In genomic region chr2:207939342-207940108, GRCh38 we compare ENCODE assay signal across 17 cellular contexts.
DNase-seq lines count a peak whose midpoint lies in the region; TF ChIP-seq lines count a peak whose summit lies in the region.
"Had no signal": no experiment of that assay in that cellular context is flagged by ENCODE, and none has a peak within 500 bp of the region (broad histone marks: within the 10 kb centered on the region; RNA-seq: fewer than 3 reads in every experiment).

No MANE protein-coding gene starts in this region.

- no peaks in the 10 kb centered on the region for H3K4me1 Mint-ChIP-seq in HFFc6 (ENCODE audit: low read depth)
- H3K4me1 Mint-ChIP-seq: activated naive CD8-positive, alpha-beta T cell treated with anti-CD3 and anti-CD28 coated beads, Interleukin-2, amount 50 U/mL, for 24 hours; B cell had no signal

- TF ChIP-seq CTCF in spleen (IDR thresholded peaks at IDR 0.05 in 8 of 11, conservative IDR thresholded peaks at IDR 0.05 in 3 of 11) (no peak), HFFc6 (IDR thresholded peaks at IDR 0.05) (no peak)

- H3K27me3 Mint-ChIP-seq in HFFc6 (ENCODE audit: insufficient read depth) = no peaks in the 10 kb centered on the region
- H3K27me3 Mint-ChIP-seq: activated naive CD8-positive, alpha-beta T cell treated with anti-CD3 and anti-CD28 coated beads, Interleukin-2, amount 50 U/mL, for 24 hours; B cell; natural killer cell treated with Interleukin-12 subunit alpha and Interleukin-12 subunit beta and Interleukin-15 and Interleukin-18, amount 100 ng/mL, for 72 hours had no signal

- peak; percentile 77 for DNase-seq in DMS53 (lab: John Stamatoyannopoulos, UW)
- peak; percentile 76 for DNase-seq in NCI-H2171 treated with DMSO at 0.1 percent for 48 hours (lab: John Stamatoyannopoulos, UW)
- DNase-seq in epithelial cell of prostate (ENCODE audit: low read depth, low spot score) = peak; percentile 27
- DNase-seq in spleen = no peak
- DNase-seq in SKM-1 (lab: John Stamatoyannopoulos, UW; ENCODE audit: unreplicated experiment) = no peak
- DNase-seq in HFFc6 = no peak
- DNase-seq: activated naive CD8-positive, alpha-beta T cell treated with anti-CD3 and anti-CD28 coated beads, Interleukin-2, amount 50 U/mL, for 24 hours; effector memory CD4-positive, alpha-beta T cell; HCEC 1CT; NCI-H1694 treated with DMSO at 0.1 percent for 48 hours; NCI-H526 treated with DMSO at 0.1 percent for 48 hours had no signal

- no peaks in the 10 kb centered on the region for H3K27me3 ChIP-seq in mucosa of rectum (ENCODE audit: control insufficient read depth in 2 of 2, insufficient read depth in 2 of 2, low read length in 2 of 2)
- no peaks in the 10 kb centered on the region for H3K27me3 ChIP-seq in spleen (replicated peaks in 1 of 7)

- H3K4me3 ChIP-seq in mucosa of rectum (ENCODE audit: low read length in 2 of 2) (peak overlapping the region; percentile 8 to 17), spleen (no peak overlapping the region)

- H3K9ac ChIP-seq in mucosa of rectum (ENCODE audit: low read depth in 1 of 2, low read length in 2 of 2) = peak overlapping the region in 1 of 2 donors; percentile 55

- H3K36me3 Mint-ChIP-seq in HFFc6 (ENCODE audit: low read depth) = peaks cover 4% of the 10 kb centered on the region; the same call in 1 of the 2 replicates
- H3K36me3 Mint-ChIP-seq: WTC11 had no signal

- no peak overlapping the region for H3K27ac ChIP-seq in epithelial cell of prostate
- peak overlapping the region; percentile 72 to 85 for H3K27ac ChIP-seq in mucosa of rectum (ENCODE audit: low read depth in 2 of 2, low read length in 2 of 2)
- peak overlapping the region in 2 of 8 donors; percentile 9 to 43 for H3K27ac ChIP-seq in spleen

- no peak overlapping the region for H3K27ac Mint-ChIP-seq in HFFc6
- H3K27ac Mint-ChIP-seq: activated naive CD8-positive, alpha-beta T cell treated with anti-CD3 and anti-CD28 coated beads, Interleukin-2, amount 50 U/mL, for 24 hours; activated T-helper 1 cell treated with anti-CD3 and anti-CD28 coated beads, Interleukin-12 subunit alpha, Interleukin-12 subunit beta, Interleukin-2, Interleukin-4 antibody, amounts not matched to agents 30 ng/mL and 10 ng/mL and 1 ng/mL, durations not matched to agents 14 hours and 24 hours and 36 hours; B cell; natural killer cell treated with Interleukin-12 subunit alpha and Interleukin-12 subunit beta and Interleukin-15 and Interleukin-18, amount 100 ng/mL, for 72 hours; T-helper 1 cell treated with Interleukin-12 subunit alpha and Interleukin-12 subunit beta and Interleukin-4 antibody, amounts not matched to agents 30 μg/mL and 1 μg/mL, for 36 hours; WTC11 had no signal

- WGBS in spleen, 5 donors = 85 to 96% (median 91%) methylated on average over 8 of the region's 8 CpGs

- H3K4me1 ChIP-seq in mucosa of rectum (ENCODE audit: control insufficient read depth in 2 of 2, insufficient read depth in 2 of 2, low read length in 2 of 2) (peaks cover 8 to 18% of the 10 kb centered on the region in 2 donors), spleen (peaks cover 0 to 13% (median 2%) of the 10 kb centered on the region in 6 donors)

- H3K4me3 Mint-ChIP-seq in HFFc6 = no peak overlapping the region
- H3K4me3 Mint-ChIP-seq: activated naive CD8-positive, alpha-beta T cell treated with anti-CD3 and anti-CD28 coated beads, Interleukin-2, amount 50 U/mL, for 24 hours; activated T-helper 1 cell treated with anti-CD3 and anti-CD28 coated beads, Interleukin-12 subunit alpha, Interleukin-12 subunit beta, Interleukin-2, Interleukin-4 antibody, amounts not matched to agents 30 ng/mL and 10 ng/mL and 1 ng/mL, durations not matched to agents 14 hours and 24 hours and 36 hours; B cell; natural killer cell treated with Interleukin-12 subunit alpha and Interleukin-12 subunit beta and Interleukin-15 and Interleukin-18, amount 100 ng/mL, for 72 hours; T-helper 1 cell treated with Interleukin-12 subunit alpha and Interleukin-12 subunit beta and Interleukin-4 antibody, amounts not matched to agents 30 μg/mL and 1 μg/mL, for 36 hours; WTC11 had no signal

- H3K9me3 Mint-ChIP-seq in HFFc6 = no peaks in the 10 kb centered on the region
- H3K9me3 Mint-ChIP-seq: activated naive CD8-positive, alpha-beta T cell treated with anti-CD3 and anti-CD28 coated beads, Interleukin-2, amount 50 U/mL, for 24 hours; activated T-helper 1 cell treated with anti-CD3 and anti-CD28 coated beads, Interleukin-12 subunit alpha, Interleukin-12 subunit beta, Interleukin-2, Interleukin-4 antibody, amounts not matched to agents 30 ng/mL and 10 ng/mL and 1 ng/mL, durations not matched to agents 14 hours and 24 hours and 36 hours; natural killer cell treated with Interleukin-12 subunit alpha and Interleukin-12 subunit beta and Interleukin-15 and Interleukin-18, amount 100 ng/mL, for 72 hours; T-helper 1 cell treated with Interleukin-12 subunit alpha and Interleukin-12 subunit beta and Interleukin-4 antibody, amounts not matched to agents 30 μg/mL and 1 μg/mL, for 36 hours; WTC11 had no signal

- H3K9me3 ChIP-seq in mucosa of rectum (ENCODE audit: control insufficient read depth in 2 of 2, low read length in 2 of 2) (no peaks in the 10 kb centered on the region), spleen (no peaks in the 10 kb centered on the region)

- no peak for TF ChIP-seq POLR2A in spleen (IDR thresholded peaks at IDR 0.05)

- H3K36me3 ChIP-seq in mucosa of rectum (ENCODE audit: control insufficient read depth in 2 of 2, insufficient read depth in 2 of 2, low read length in 2 of 2) = peaks cover 3 to 5% of the 10 kb centered on the region in 2 donors
- peaks cover 0 to 29% (median 0%) of the 10 kb centered on the region in 6 donors for H3K36me3 ChIP-seq in spleen

- intact Hi-C loops in spleen (cut with DNase I; ENCODE audit: low total_unique reads) = no loop called here

Comparison
In these comparisons a context has a peak if more than half of its experiments do, and no peak if none do; other contexts are left out.
1. DNase-seq: peak in DMS53 (single experiment), NCI-H2171 treated with DMSO at 0.1 percent for 48 hours (single experiment) and epithelial cell of prostate (single experiment); none in spleen (single experiment), SKM-1 (single experiment) and HFFc6 (single experiment).
2. H3K4me3 ChIP-seq: peak in mucosa of rectum (2 of 2); none in spleen (0 of 8).